In the genomic region with DNA sequence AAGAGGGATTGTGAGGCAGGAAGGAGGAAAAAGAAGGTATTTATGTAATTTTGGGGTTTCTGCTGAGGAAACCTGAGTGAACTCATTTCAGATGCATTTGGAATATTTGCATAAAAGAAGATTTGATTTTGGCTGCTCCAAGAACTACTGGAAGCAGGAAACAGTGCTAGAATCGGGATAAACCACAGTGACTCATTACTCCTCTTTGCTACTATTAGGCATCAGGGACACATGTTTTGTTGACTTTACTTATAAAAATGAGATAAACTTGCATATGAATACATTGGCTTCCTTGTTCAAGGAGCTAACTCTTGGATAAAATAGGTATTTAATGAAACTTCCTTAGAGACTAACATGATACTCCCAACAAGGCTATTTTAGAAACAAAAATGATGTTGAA, we compare ENCODE assay signal across 8 cellular contexts.
A peak's percentile ranks its signal among the peaks of the same experiment; 100 is the strongest.
DNase-seq lines count a peak whose midpoint lies in the region; ATAC-seq, FAIRE-seq and TF ChIP-seq lines count a peak whose summit lies in the region.
"Not testable (repeated sequence)": the region's sequence is repeated elsewhere in the genome, so short reads cannot be mapped to it uniquely, and the experiment has no call there.

No MANE protein-coding gene starts in this region.

- not testable (repeated sequence) for H2BK120ac ChIP-seq in IMR-90 (ENCODE audit: low read depth, low read length)

- not testable (repeated sequence) for H3K4me1 ChIP-seq in IMR-90 (ENCODE audit: control insufficient read depth, insufficient read depth, low read length); adipocyte (ENCODE audit: control insufficient read depth, insufficient read depth, low read length)

- DNase-seq in AG10803 (ENCODE audit: low read depth) = peak; percentile 46
- not testable (repeated sequence) for DNase-seq in H54 (ENCODE audit: insufficient read length, low spot score)
- DNase-seq in IMR-90 = peak; percentile 78
- peak; percentile 10 for DNase-seq in adipocyte (ENCODE audit: low read depth)
- peak; percentile 43 to 48 for DNase-seq in cardiac fibroblast (ENCODE audit: low read depth in 2 of 2)
- peak; percentile 66 for DNase-seq in fibroblast of mammary gland (ENCODE audit: low read depth)
- DNase-seq in iris pigment epithelial cell (ENCODE audit: low read depth) = peak; percentile 50
- DNase-seq in stromal cell of bone marrow (ENCODE audit: low read depth) = peak; percentile 16

- not testable (repeated sequence) for H2BK15ac ChIP-seq in IMR-90 (ENCODE audit: low read depth, low read length)

- H3K27me3 ChIP-seq in IMR-90 (ENCODE audit: control insufficient read depth, insufficient read depth, low read length); adipocyte (replicated peaks; ENCODE audit: control insufficient read depth, insufficient read depth, low read length): not testable (repeated sequence)

- not testable (repeated sequence) for H3K4ac ChIP-seq in IMR-90 (ENCODE audit: low read depth, low read length)

- TF ChIP-seq POLR2A in H54 (IDR thresholded peaks at IDR 0.05; ENCODE audit: low read depth, low read length); IMR-90 (IDR thresholded peaks at IDR 0.05; ENCODE audit: low read depth, low read length): not testable (repeated sequence)

- H3K36me3 ChIP-seq in IMR-90 (ENCODE audit: control insufficient read depth, insufficient read depth, low read length); adipocyte (ENCODE audit: control insufficient read depth, insufficient read depth, low read length, severe bottlenecking): not testable (repeated sequence)

- H3K9ac ChIP-seq in IMR-90 (ENCODE audit: low read depth, low read length); adipocyte (ENCODE audit: low read length): not testable (repeated sequence)

- BruUV-seq in IMR-90 (replicated peaks; lab: Mats Ljungman, UMichigan) = not testable (repeated sequence)

- ATAC-seq in IMR-90 (ENCODE audit: low read depth) = not testable (repeated sequence)

- POLR2A ChIA-PET in IMR-90 (lab: Charles Lee; ENCODE audit: unreplicated experiment) = not testable (repeated sequence)

- H2BK5ac ChIP-seq in IMR-90 (ENCODE audit: low read depth, low read length, poor library complexity, severe bottlenecking) = not testable (repeated sequence)

- not testable (repeated sequence) for H3K14ac ChIP-seq in IMR-90 (replicated peaks; ENCODE audit: low read depth, low read length)

- H3K9me3 ChIP-seq in IMR-90 (ENCODE audit: control insufficient read depth, insufficient read depth, low read length); adipocyte (ENCODE audit: control insufficient read depth, low read length): not testable (repeated sequence)

- WGBS in IMR-90 (ENCODE audit: extremely low coverage in 2 of 2, insufficient read length in 1 of 2), 2 experiments = no CpG with 5 or more reads among the region's 1 CpG

- not testable (repeated sequence) for H4K20me1 ChIP-seq in IMR-90 (ENCODE audit: insufficient read depth, low read length)

- H3K4me3 ChIP-seq in AG10803 (ENCODE audit: low read length); IMR-90 (ENCODE audit: insufficient read depth, low read depth, low read length); adipocyte (ENCODE audit: low read length); cardiac fibroblast (replicated peaks in 1 of 2; ENCODE audit: low read depth in 2 of 2, low read length in 2 of 2); fibroblast of mammary gland (ENCODE audit: control insufficient read depth, low read depth, low read length): not testable (repeated sequence)

- not testable (repeated sequence) for H4K91ac ChIP-seq in IMR-90 (ENCODE audit: insufficient read depth, low read depth, low read length)

- not testable (repeated sequence) for H4K5ac ChIP-seq in IMR-90 (ENCODE audit: low read depth, low read length)

- not testable (repeated sequence) for TF ChIP-seq RAD21 in IMR-90 (IDR thresholded peaks at IDR 0.05; ENCODE audit: low read length)

- FAIRE-seq in H54 (lab: Jason Lieb, UNC) = peak; percentile 91

- H2AK5ac ChIP-seq in IMR-90 (ENCODE audit: low read depth, low read length) = not testable (repeated sequence)

- not testable (repeated sequence) for H3K79me1 ChIP-seq in IMR-90 (ENCODE audit: low read depth in 1 of 2, low read length in 2 of 2)

- not testable (repeated sequence) for H2AK9ac ChIP-seq in IMR-90 (replicated peaks; ENCODE audit: low read depth, low read length, poor library complexity)

- not testable (repeated sequence) for H3K4me2 ChIP-seq in IMR-90 (ENCODE audit: low read depth, low read length)

- not testable (repeated sequence) for H3K18ac ChIP-seq in IMR-90 (ENCODE audit: low read depth, low read length)

- intact Hi-C loops in IMR-90 (cut with micrococcal nuclease) = not testable (repeated sequence)

- not testable (repeated sequence) for H3K9me1 ChIP-seq in IMR-90 (ENCODE audit: insufficient read depth, low read length)

- H4K8ac ChIP-seq in IMR-90 (ENCODE audit: low read depth in 2 of 2, low read length in 2 of 2) = not testable (repeated sequence)

- not testable (repeated sequence) for TF ChIP-seq CTCF in AG10803 (conservative IDR thresholded peaks at IDR 0.05; ENCODE audit: low read length); IMR-90 (conservative IDR thresholded peaks at IDR 0.05; ENCODE audit: low read depth, low read length); cardiac fibroblast (IDR thresholded peaks at IDR 0.05; ENCODE audit: low read depth, low read length); fibroblast of mammary gland (conservative IDR thresholded peaks at IDR 0.05; ENCODE audit: control insufficient read depth, insufficient read depth, low read depth, low read length)

- in situ Hi-C loops in IMR-90 (cut with MboI; ENCODE audit: low sequenced_read_pairs) = not testable (repeated sequence)

- CTCF ChIA-PET in IMR-90 (lab: Yijun Ruan, JAX) = not testable (repeated sequence)

- dilution Hi-C loops in IMR-90 (cut with HindIII; ENCODE audit: low sequenced_read_pairs, unreplicated experiment) = not testable (repeated sequence)

- H2AFZ ChIP-seq in IMR-90 (replicated peaks; ENCODE audit: low read length, poor library complexity) = not testable (repeated sequence)

- H3K23ac ChIP-seq in IMR-90 (ENCODE audit: low read depth, low read length) = not testable (repeated sequence)

- not testable (repeated sequence) for H3K56ac ChIP-seq in IMR-90 (ENCODE audit: extremely low read depth, insufficient read depth, low read length)

- not testable (repeated sequence) for H2BK20ac ChIP-seq in IMR-90 (ENCODE audit: low read depth, low read length)

- not testable (repeated sequence) for H3K27ac ChIP-seq in IMR-90 (ENCODE audit: insufficient read depth, low read length)
